1 cellular context compared by ENCODE assay signal in the genomic region with DNA sequence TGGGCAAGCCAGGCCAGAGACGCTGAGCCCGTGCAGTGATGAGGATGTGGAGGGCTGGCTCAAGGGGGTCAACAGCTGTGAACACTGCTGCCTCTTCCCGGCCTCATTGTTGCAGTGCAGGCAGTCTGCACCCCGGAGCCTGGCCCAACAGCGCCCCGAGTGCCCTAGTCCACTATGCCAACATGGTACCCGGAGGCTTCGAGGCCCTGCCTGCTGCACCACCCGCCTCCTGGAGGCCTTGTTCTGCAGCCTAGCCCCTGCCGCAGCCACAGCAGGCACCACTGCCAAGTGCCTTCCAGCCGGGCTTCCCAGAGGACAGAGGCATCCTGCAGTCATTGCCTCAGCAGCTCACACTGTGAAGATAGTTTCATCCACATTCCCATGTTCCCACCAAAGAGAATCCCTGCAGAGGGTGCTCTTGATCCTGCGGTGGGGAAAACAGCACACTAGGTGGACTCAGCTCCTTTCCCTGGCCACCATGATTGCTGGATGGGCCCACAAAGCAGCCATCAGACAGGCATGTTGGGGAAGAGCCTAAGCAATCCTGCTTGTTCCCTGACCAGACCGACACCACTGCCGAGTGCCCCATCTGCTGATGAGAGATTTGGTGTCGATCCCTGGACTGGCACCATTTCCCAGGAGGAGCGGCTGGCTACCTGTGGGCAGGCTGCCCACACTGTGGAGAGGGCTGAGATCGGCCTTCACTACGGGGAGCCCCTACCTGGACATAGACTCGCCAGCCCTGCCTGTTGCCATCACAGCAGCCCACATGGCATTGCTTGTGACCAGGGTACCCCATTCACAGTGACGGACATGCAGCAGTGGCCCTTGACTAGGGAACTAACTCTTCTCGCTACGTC.
TF ChIP-seq lines count a peak whose summit lies in the region.

No MANE protein-coding gene starts in this region.

TF ChIP-seq in HCT116, 20 proteins besides CTCF, POLR2A, EP300 and RAD21 (continued from another document):
- TF ChIP-seq EGR1 (IDR thresholded peaks at IDR 0.05; ENCODE audit: low read depth) (no peak), ZFX (IDR thresholded peaks at IDR 0.05) (no peak), CEBPB (IDR thresholded peaks at IDR 0.05; ENCODE audit: low read depth) (no peak), SP1 (IDR thresholded peaks at IDR 0.05; ENCODE audit: low read depth) (no peak), JUND (IDR thresholded peaks at IDR 0.05) (no peak), YY1 (IDR thresholded peaks at IDR 0.05; ENCODE audit: extremely low read depth, insufficient replicate concordance, low read depth, low read length) (no peak), SIN3A (IDR thresholded peaks at IDR 0.05; ENCODE audit: low read depth) (no peak), ELF1 (IDR thresholded peaks at IDR 0.05; ENCODE audit: borderline replicate concordance, low read depth) (no peak), POLR2AphosphoS5 (IDR thresholded peaks at IDR 0.05; ENCODE audit: low read depth, low read length) (no peak; the same call in 1 of the 2 replicates), ZNF274 (IDR thresholded peaks at IDR 0.05; ENCODE audit: low read depth, low read length) (no peak)
- TF ChIP-seq, protein P1, sequence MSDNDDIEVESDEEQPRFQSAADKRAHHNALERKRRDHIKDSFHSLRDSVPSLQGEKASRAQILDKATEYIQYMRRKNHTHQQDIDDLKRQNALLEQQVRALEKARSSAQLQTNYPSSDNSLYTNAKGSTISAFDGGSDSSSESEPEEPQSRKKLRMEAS (IDR thresholded peaks at IDR 0.05) = no peak
- TF ChIP-seq, protein P2, sequence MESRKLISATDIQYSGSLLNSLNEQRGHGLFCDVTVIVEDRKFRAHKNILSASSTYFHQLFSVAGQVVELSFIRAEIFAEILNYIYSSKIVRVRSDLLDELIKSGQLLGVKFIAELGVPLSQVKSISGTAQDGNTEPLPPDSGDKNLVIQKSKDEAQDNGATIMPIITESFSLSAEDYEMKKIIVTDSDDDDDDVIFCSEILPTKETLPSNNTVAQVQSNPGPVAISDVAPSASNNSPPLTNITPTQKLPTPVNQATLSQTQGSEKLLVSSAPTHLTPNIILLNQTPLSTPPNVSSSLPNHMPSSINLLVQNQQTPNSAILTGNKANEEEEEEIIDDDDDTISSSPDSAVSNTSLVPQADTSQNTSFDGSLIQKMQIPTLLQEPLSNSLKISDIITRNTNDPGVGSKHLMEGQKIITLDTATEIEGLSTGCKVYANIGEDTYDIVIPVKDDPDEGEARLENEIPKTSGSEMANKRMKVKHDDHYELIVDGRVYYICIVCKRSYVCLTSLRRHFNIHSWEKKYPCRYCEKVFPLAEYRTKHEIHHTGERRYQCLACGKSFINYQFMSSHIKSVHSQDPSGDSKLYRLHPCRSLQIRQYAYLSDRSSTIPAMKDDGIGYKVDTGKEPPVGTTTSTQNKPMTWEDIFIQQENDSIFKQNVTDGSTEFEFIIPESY (IDR thresholded peaks at IDR 0.05; ENCODE audit: extremely low read depth, insufficient replicate concordance, low read length) = no peak
